19 cellular contexts compared by ENCODE assay signal in genomic region chr6:133343220-133343619, GRCh38.
DNase-seq lines count a peak whose midpoint lies in the region; ATAC-seq and TF ChIP-seq lines count a peak whose summit lies in the region.
"Had no signal": no experiment of that assay in that cellular context is flagged by ENCODE, and none has a peak within 500 bp of the region (broad histone marks: within the 10 kb centered on the region; RNA-seq: fewer than 3 reads in every experiment).

No MANE protein-coding gene starts in this region.

- no peaks in the 10 kb centered on the region for H3K27me3 ChIP-seq in gastrocnemius medialis

- H3K27ac Mint-ChIP-seq in Calu3 (ENCODE audit: unreplicated experiment): peak overlapping the region; percentile 76
- peak overlapping the region; percentile 10 for H3K27ac Mint-ChIP-seq in mesothelial cell of epicardium
- no peak overlapping the region for H3K27ac Mint-ChIP-seq in endothelial cell (ENCODE audit: unreplicated experiment)
- H3K27ac Mint-ChIP-seq: CD4-positive, alpha-beta memory T cell had no signal

- H3K36me3 Mint-ChIP-seq in Calu3 (ENCODE audit: insufficient read depth, unreplicated experiment) (no peaks in the 10 kb centered on the region), mesothelial cell of epicardium (no peaks in the 10 kb centered on the region), endothelial cell (ENCODE audit: low read depth, unreplicated experiment) (no peaks in the 10 kb centered on the region)
- H3K36me3 Mint-ChIP-seq: CD4-positive, alpha-beta memory T cell had no signal

- BruUV-seq in Calu3 (replicated peaks; lab: Mats Ljungman, UMichigan): no TSS peak

- H3K4me3 Mint-ChIP-seq in Calu3 (ENCODE audit: low read depth, unreplicated experiment) (no peak overlapping the region), mesothelial cell of epicardium (no peak overlapping the region), endothelial cell (ENCODE audit: unreplicated experiment) (no peak overlapping the region)
- H3K4me3 Mint-ChIP-seq: CD4-positive, alpha-beta memory T cell had no signal

- no peak for TF ChIP-seq POLR2A in gastrocnemius medialis (IDR thresholded peaks at IDR 0.05)

- no peaks in the 10 kb centered on the region for H3K9me3 ChIP-seq in gastrocnemius medialis
- H3K9me3 ChIP-seq: Caco-2 had no signal

- CTCF ChIA-PET in Calu3 (lab: Charles Lee): interaction anchor here (0.7 kb wide), 1 partner anchor 61 kb away, joined by 3 read pairs; no protein-coding TSS in a partner anchor

- in situ Hi-C loops in gastrocnemius medialis (cut with MboI; ENCODE audit: low sequenced_read_pairs in 4 of 4): no loop called here

- intact Hi-C loops in Calu3 (cut with micrococcal nuclease; ENCODE audit: unreplicated experiment): loop anchor here (5.0 to 10.0 kb wide), 2 partner anchors 64 to 172 kb away; no protein-coding TSS in a partner anchor
- intact Hi-C loops in gastrocnemius medialis (cut with DNase I; ENCODE audit: low total_unique reads): no loop called here

- no peak overlapping the region for H3K27ac ChIP-seq in gastrocnemius medialis

- no peaks in the 10 kb centered on the region for H3K36me3 ChIP-seq in gastrocnemius medialis

- H3K4me1 Mint-ChIP-seq in Calu3 (ENCODE audit: low read depth, unreplicated experiment) (peaks cover 24% of the 10 kb centered on the region), mesothelial cell of epicardium (peaks cover 12% of the 10 kb centered on the region), endothelial cell (ENCODE audit: unreplicated experiment) (no peaks in the 10 kb centered on the region)
- H3K4me1 Mint-ChIP-seq: CD4-positive, alpha-beta memory T cell had no signal

- peak; percentile 36 to 52 for ATAC-seq in gastrocnemius medialis
- no peak for ATAC-seq in GM19463 (IDR thresholded peaks at IDR 0.05; ENCODE audit: unreplicated experiment)
- ATAC-seq: GM12878 had no signal

- no peak for DNase-seq in Calu3
- DNase-seq in NCI-H1092 (lab: John Stamatoyannopoulos, UW): peak; percentile 7
- DNase-seq in mesothelial cell of epicardium (ENCODE audit: low spot score in 2 of 2, unreplicated experiment in 2 of 2): no peak
- DNase-seq in gastrocnemius medialis: no peak
- DNase-seq in endothelial cell (ENCODE audit: low spot score): no peak
- DNase-seq in inferior parietal cortex (ENCODE audit: extremely low spot score): no peak
- DNase-seq: 8988T; C1 segment of cervical spinal cord; Caco-2; CD4-positive, alpha-beta memory T cell; DMS 273 treated with DMSO at 0.1 percent for 48 hours; DMS79; EL; GDM1; GOT3; H7; HCEC 1CT had no signal

- H3K4me3 ChIP-seq in gastrocnemius medialis: no peak overlapping the region
- H3K4me3 ChIP-seq: GM12878 had no signal

- H3K4me1 ChIP-seq in gastrocnemius medialis: peaks cover 50 to 55% of the 10 kb centered on the region in 2 donors
- H3K4me1 ChIP-seq: Caco-2 had no signal

- H3K9me3 Mint-ChIP-seq in Calu3 (ENCODE audit: low read depth, unreplicated experiment) (no peaks in the 10 kb centered on the region), mesothelial cell of epicardium (no peaks in the 10 kb centered on the region), endothelial cell (ENCODE audit: unreplicated experiment) (no peaks in the 10 kb centered on the region)
- H3K9me3 Mint-ChIP-seq: CD4-positive, alpha-beta memory T cell had no signal

- H3K27me3 Mint-ChIP-seq in Calu3 (ENCODE audit: unreplicated experiment): no peaks in the 10 kb centered on the region
- no peaks in the 10 kb centered on the region for H3K27me3 Mint-ChIP-seq in mesothelial cell of epicardium (ENCODE audit: low read depth)
- no peaks in the 10 kb centered on the region for H3K27me3 Mint-ChIP-seq in endothelial cell (ENCODE audit: unreplicated experiment)
- H3K27me3 Mint-ChIP-seq: CD4-positive, alpha-beta memory T cell had no signal

- TF ChIP-seq CTCF in Calu3 (IDR thresholded peaks at IDR 0.05; ENCODE audit: unreplicated experiment): no peak
- no peak for TF ChIP-seq CTCF in mesothelial cell of epicardium (IDR thresholded peaks at IDR 0.05; ENCODE audit: unreplicated experiment)
- no peak for TF ChIP-seq CTCF in gastrocnemius medialis (IDR thresholded peaks at IDR 0.05 in 4 of 5, conservative IDR thresholded peaks at IDR 0.05 in 1 of 5)
- TF ChIP-seq CTCF in endothelial cell (IDR thresholded peaks at IDR 0.05; ENCODE audit: unreplicated experiment): no peak
